In genomic region chr6:50762798-50763197, GRCh38 we compare ENCODE assay signal across 1 cellular context.
TF ChIP-seq lines count a peak whose summit lies in the region.

No MANE protein-coding gene starts in this region.

TF ChIP-seq in HepG2, 621 proteins besides CTCF, POLR2A, EP300 and RAD21:
- TF ChIP-seq CEBPB (IDR thresholded peaks at IDR 0.05; ENCODE audit: borderline replicate concordance, low read depth, low read length) (peak; percentile 32; the same call in 1 of the 2 replicates), ZBTB21 (CRISPR knock-in tag; IDR thresholded peaks at IDR 0.05) (no peak)
TF ChIP-seq in HepG2: peak in this region for 1.
